In genomic region chr3:51967384-51968174, GRCh38 we compare ENCODE assay signal across 8 cellular contexts. TPM values are rescaled to one million over a fixed set of nuclear protein-coding genes. Genes with fewer than 3 reads are reported as not detected.
DNase-seq lines count a peak whose midpoint lies in the region; ATAC-seq and TF ChIP-seq lines count a peak whose summit lies in the region.

Gene PCBP4, minus strand, starts transcription at chr3:51967454. Its CDS starts 6,214 bp downstream, at chr3:51961240.

- H3K36me3 ChIP-seq in HUES6 (ENCODE audit: control insufficient read depth, insufficient read depth, low read length) (no peaks in the 10 kb centered on the region), endocrine pancreas (ENCODE audit: control insufficient read depth, insufficient read depth, low read length) (no peaks in the 10 kb centered on the region), subcutaneous abdominal adipose tissue (ENCODE audit: control insufficient read depth in 5 of 5, insufficient read depth in 5 of 5, low read length in 5 of 5) (peaks cover 0 to 9% (median 2%) of the 10 kb centered on the region in 5 donors)

- peaks cover 3% of the 10 kb centered on the region for H3K27me3 Mint-ChIP-seq in activated CD4-positive, alpha-beta T cell treated with anti-CD3 and anti-CD28 coated beads, Interleukin-2, amount 10 ng/mL, durations not matched to agents 24 days and 14 days
- H3K27me3 Mint-ChIP-seq in memory B cell: no peaks in the 10 kb centered on the region

- H3K4me3 ChIP-seq in HUES6 (ENCODE audit: low read depth, low read length) (peak within 1 kb of the TSS; percentile 68), endocrine pancreas (ENCODE audit: control insufficient read depth, insufficient read depth, low read length) (no peak within 1 kb of the TSS), subcutaneous abdominal adipose tissue (ENCODE audit: low read depth in 1 of 5, low read length in 5 of 5) (peak within 1 kb of the TSS; percentile 73 to 85 (median 80))

- peak within 1 kb of the TSS; percentile 90 for H3K4me3 Mint-ChIP-seq in activated CD4-positive, alpha-beta T cell treated with anti-CD3 and anti-CD28 coated beads, Interleukin-2, amount 10 ng/mL, durations not matched to agents 24 days and 14 days
- peak within 1 kb of the TSS; percentile 96 for H3K4me3 Mint-ChIP-seq in memory B cell

- peak within 1 kb of the TSS; percentile 73; the same call in 1 of the 2 replicates for H3K27ac ChIP-seq in HUES6 (ENCODE audit: low read depth, low read length)
- peak within 1 kb of the TSS; percentile 69 for H3K27ac ChIP-seq in subcutaneous abdominal adipose tissue (ENCODE audit: low read depth, low read length)

- no peak for TF ChIP-seq CTCF in GM13977 (IDR thresholded peaks at IDR 0.05; ENCODE audit: extremely low read depth, insufficient read depth, missing control alignments)

- ATAC-seq in memory B cell (ENCODE audit: low read depth): peak; percentile 77

- intact Hi-C loops in activated CD4-positive, alpha-beta T cell treated with anti-CD3 and anti-CD28 coated beads, Interleukin-2, amount 10 ng/mL, durations not matched to agents 24 days and 14 days (cut with micrococcal nuclease): loop anchor here (1.0 kb wide), 2 partner anchors 8 to 25 kb away; partner anchors contain the start of genes ABHD14A and PARP3

- peak within 1 kb of the TSS; percentile 79 for H3K27ac Mint-ChIP-seq in activated CD4-positive, alpha-beta T cell treated with anti-CD3 and anti-CD28 coated beads, Interleukin-2, amount 10 ng/mL, durations not matched to agents 24 days and 14 days
- peak within 1 kb of the TSS; percentile 83 for H3K27ac Mint-ChIP-seq in memory B cell

- peaks cover 11% of the 10 kb centered on the region for H3K4me1 Mint-ChIP-seq in activated CD4-positive, alpha-beta T cell treated with anti-CD3 and anti-CD28 coated beads, Interleukin-2, amount 10 ng/mL, durations not matched to agents 24 days and 14 days
- peaks cover 22% of the 10 kb centered on the region for H3K4me1 Mint-ChIP-seq in memory B cell

- H3K9me3 Mint-ChIP-seq in activated CD4-positive, alpha-beta T cell treated with anti-CD3 and anti-CD28 coated beads, Interleukin-2, amount 10 ng/mL, durations not matched to agents 24 days and 14 days: no peaks in the 10 kb centered on the region
- no peaks in the 10 kb centered on the region for H3K9me3 Mint-ChIP-seq in memory B cell

- H3K27me3 ChIP-seq in HUES6 (ENCODE audit: control insufficient read depth, insufficient read depth, low read length) (peaks cover 24% of the 10 kb centered on the region), endocrine pancreas (ENCODE audit: control insufficient read depth, insufficient read depth, low read length) (no peaks in the 10 kb centered on the region), subcutaneous abdominal adipose tissue (ENCODE audit: control insufficient read depth in 5 of 5, insufficient read depth in 4 of 5, low read length in 5 of 5) (no peaks in the 10 kb centered on the region)

- in situ Hi-C loops in GM13977 (cut with MboI; ENCODE audit: low pct_unique_long_range_greater_than_20kb, low sequenced_read_pairs, unreplicated experiment): no loop called here

- peak within 1 kb of the TSS; percentile 91 for H3K9ac ChIP-seq in HUES6 (ENCODE audit: low read length)
- peak within 1 kb of the TSS; percentile 58 for H3K9ac ChIP-seq in endocrine pancreas (ENCODE audit: control insufficient read depth, insufficient read depth, low read length)
- peak within 1 kb of the TSS; percentile 56 to 89 (median 76) for H3K9ac ChIP-seq in subcutaneous abdominal adipose tissue (ENCODE audit: low read length in 5 of 5)

- H3K36me3 Mint-ChIP-seq in activated CD4-positive, alpha-beta T cell treated with anti-CD3 and anti-CD28 coated beads, Interleukin-2, amount 10 ng/mL, durations not matched to agents 24 days and 14 days (ENCODE audit: low read depth): peaks cover 2% of the 10 kb centered on the region
- H3K36me3 Mint-ChIP-seq in memory B cell: no peaks in the 10 kb centered on the region

- H3K9me3 ChIP-seq in HUES6 (ENCODE audit: control insufficient read depth, insufficient read depth, low read depth, low read length) (no peaks in the 10 kb centered on the region), endocrine pancreas (ENCODE audit: control insufficient read depth, low read length) (no peaks in the 10 kb centered on the region), subcutaneous abdominal adipose tissue (ENCODE audit: control insufficient read depth in 5 of 5, low read length in 5 of 5) (no peaks in the 10 kb centered on the region)

- DNase-seq in A172 (ENCODE audit: low spot score) (no peak), GM13977 (ENCODE audit: low spot score) (peak; percentile 72), memory B cell (ENCODE audit: low spot score in 2 of 2) (peak in 1 of 2 donors; percentile 38), NCI-H524 treated with DMSO at 0.1 percent for 48 hours (lab: John Stamatoyannopoulos, UW) (no peak)
- DNase-seq in activated CD4-positive, alpha-beta T cell treated with anti-CD3 and anti-CD28 coated beads, Interleukin-2, amount 10 ng/mL, durations not matched to agents 24 days and 14 days: peak; percentile 85

- peaks cover 56% of the 10 kb centered on the region for H3K4me1 ChIP-seq in HUES6 (ENCODE audit: control insufficient read depth, insufficient read depth, low read length)
- peaks cover 3% of the 10 kb centered on the region for H3K4me1 ChIP-seq in endocrine pancreas (ENCODE audit: control insufficient read depth, insufficient read depth, low read length)
- peaks cover 2 to 30% (median 25%) of the 10 kb centered on the region in 5 donors for H3K4me1 ChIP-seq in subcutaneous abdominal adipose tissue (ENCODE audit: control insufficient read depth in 5 of 5, insufficient read depth in 5 of 5, low read length in 5 of 5)

RNA-seq across cellular contexts. Expression of gene PCBP4, which starts in this region (rescaled TPM):
- 99.7 and 107 TPM in 2 replicates for total RNA-seq in A172 (2014; rRNA removed; shearing (Covaris generic))
- 15.2 and 16.8 TPM in 2 replicates for total RNA-seq in activated CD4-positive, alpha-beta T cell treated with anti-CD3 and anti-CD28 coated beads, Interleukin-2, amount 10 ng/mL, durations not matched to agents 24 days and 14 days

Comparison
In these comparisons a context has a peak if more than half of its experiments do, and no peak if none do; other contexts are left out.
1. DNase-seq: peak in GM13977 (single experiment) and activated CD4-positive, alpha-beta T cell treated with anti-CD3 and anti-CD28 coated beads, Interleukin-2, amount 10 ng/mL, durations not matched to agents 24 days and 14 days (single experiment); none in A172 (single experiment) and NCI-H524 treated with DMSO at 0.1 percent for 48 hours (single experiment).
2. Peak in every context shown above with its lines, with median percentiles within 50 percentile points of each other: H3K9ac ChIP-seq.